Comparison of ENCODE assay signal across 21 cellular contexts in the genomic region with DNA sequence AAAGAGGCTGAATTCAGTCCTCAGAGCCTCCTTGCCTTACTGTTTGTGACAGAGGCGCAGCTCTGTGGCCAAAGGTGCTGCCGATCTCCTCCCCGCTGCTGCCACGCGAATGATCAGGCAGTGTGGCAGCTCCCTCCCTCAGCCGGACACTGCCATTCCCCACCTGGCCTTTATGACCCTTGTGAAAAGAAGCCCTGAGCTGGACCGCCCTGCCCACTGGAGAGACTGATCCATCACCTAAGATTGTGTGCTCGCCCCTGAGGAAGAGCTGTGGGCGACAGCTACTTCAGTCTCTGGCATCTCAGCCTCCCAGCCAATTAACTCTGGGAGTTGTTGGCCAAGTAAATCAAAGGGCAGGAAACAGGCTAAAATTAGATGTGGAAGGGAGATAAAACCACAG.
DNase-seq lines count a peak whose midpoint lies in the region; ATAC-seq, FAIRE-seq and TF ChIP-seq lines count a peak whose summit lies in the region.
"Had no signal": no experiment of that assay in that cellular context is flagged by ENCODE, and none has a peak within 500 bp of the region (broad histone marks: within the 10 kb centered on the region; RNA-seq: fewer than 3 reads in every experiment).

No MANE protein-coding gene starts in this region.

- H3K27me3 ChIP-seq in HepG2 (ENCODE audit: control insufficient read depth in 1 of 2, insufficient read depth in 2 of 2, low read length in 2 of 2) = no peaks in the 10 kb centered on the region; a peak in 1 of 5 replicates
- H3K27me3 ChIP-seq: body of pancreas had no signal

- intact Hi-C loops in activated naive CD4-positive, alpha-beta T cell treated with anti-CD3 and anti-CD28 coated beads for 36 hours (cut with micrococcal nuclease) = no loop called here
- intact Hi-C loops in HepG2 (cut with micrococcal nuclease; ENCODE audit: unreplicated experiment) = no loop called here

- POLR2A ChIA-PET in HepG2 (lab: Yijun Ruan, JAX) = no interaction called here

- BruUV-seq in HepG2 (replicated peaks; lab: Mats Ljungman, UMichigan) = no TSS peak

- in situ Hi-C loops in HepG2 (cut with HindIII; ENCODE audit: extremely low pct_ligation_motif_present, low pct_unique_long_range_greater_than_20kb) = no loop called here

- no peak for FAIRE-seq in HepG2 (lab: Jason Lieb, UNC)
- FAIRE-seq: HTR-8/SVneo had no signal

- TF ChIP-seq CTCF in neural crest cell (conservative IDR thresholded peaks at IDR 0.05) = no peak
- no peak for TF ChIP-seq CTCF in HepG2 (CRISPR knock-in tag; IDR thresholded peaks at IDR 0.05)

- WGBS in HepG2 (ENCODE audit: low lambda C conversion rate) = 67% methylated on average over 6 of the region's 9 CpGs

- H3K9me3 ChIP-seq in HepG2 (ENCODE audit: low read length) = no peaks in the 10 kb centered on the region
- H3K9me3 ChIP-seq: body of pancreas, Caco-2, suprapubic skin had no signal

- TF ChIP-seq POLR2A in HepG2 (IDR thresholded peaks at IDR 0.05; ENCODE audit: insufficient read depth in 1 of 2, low read depth in 2 of 2, low read length in 2 of 2) = no peak

- no peaks in the 10 kb centered on the region for H3K9me3 Mint-ChIP-seq in neural crest cell
- no peaks in the 10 kb centered on the region for H3K9me3 Mint-ChIP-seq in activated naive CD4-positive, alpha-beta T cell treated with anti-CD3 and anti-CD28 coated beads for 36 hours
- H3K9me3 Mint-ChIP-seq: memory B cell; natural killer cell treated with Interleukin-12 subunit alpha and Interleukin-12 subunit beta and Interleukin-15 and Interleukin-18, amount 100 ng/mL, for 72 hours had no signal

- no peaks in the 10 kb centered on the region for H3K4me1 ChIP-seq in HepG2 (ENCODE audit: insufficient read depth, low read length)
- H3K4me1 ChIP-seq: body of pancreas, Caco-2 had no signal

- H3K79me2 ChIP-seq in HepG2 (ENCODE audit: insufficient read depth, low read length) = no peaks in the 10 kb centered on the region

- H2AFZ ChIP-seq in HepG2 (ENCODE audit: low read length) = no peak overlapping the region

- DNase-seq in COLO829 (ENCODE audit: low spot score) = peak; percentile 35
- DNase-seq in NCI-H146 (lab: John Stamatoyannopoulos, UW) = peak; percentile 63
- peak; percentile 77 for DNase-seq in cerebellar cortex (ENCODE audit: low spot score)
- DNase-seq in neural crest cell (ENCODE audit: low read depth, low spot score) = no peak
- no peak for DNase-seq in stimulated activated naive CD8-positive, alpha-beta T cell treated with anti-CD3 and anti-CD28 coated beads, Interleukin-15, Interleukin-2, amounts not matched to agents 100 U/mL and 50 U/mL, for 24 hours
- DNase-seq in activated naive CD4-positive, alpha-beta T cell treated with anti-CD3 and anti-CD28 coated beads for 36 hours = no peak
- no peak for DNase-seq in HepG2 (ENCODE audit: low spot score)
- DNase-seq: body of pancreas, Caco-2, cortex of kidney, immature natural killer cell, NCI-H1417 treated with DMSO at 0.1 percent for 48 hours, NCI-H774, PC-3 had no signal

- H3K4me3 Mint-ChIP-seq in neural crest cell = no peak overlapping the region
- H3K4me3 Mint-ChIP-seq in activated naive CD4-positive, alpha-beta T cell treated with anti-CD3 and anti-CD28 coated beads for 36 hours = no peak overlapping the region
- H3K4me3 Mint-ChIP-seq: activated naive CD8-positive, alpha-beta T cell; immature natural killer cell; memory B cell; natural killer cell treated with Interleukin-12 subunit alpha and Interleukin-12 subunit beta and Interleukin-15 and Interleukin-18, amount 100 ng/mL, for 72 hours had no signal

- no peak for TF ChIP-seq EP300 in HepG2 (IDR thresholded peaks at IDR 0.05; ENCODE audit: low read depth in 2 of 2, low read length in 2 of 2)
- no peak for TF ChIP-seq EP300 in HepG2 (CRISPR knock-in tag; IDR thresholded peaks at IDR 0.05; ENCODE audit: borderline replicate concordance)

- no peak overlapping the region for H3K4me3 ChIP-seq in HepG2 (replicated peaks in 1 of 3; ENCODE audit: insufficient read depth in 1 of 3, low read depth in 2 of 3, low read length in 3 of 3)
- H3K4me3 ChIP-seq: body of pancreas, SK-N-MC, suprapubic skin had no signal

- peaks cover 51% of the 10 kb centered on the region for H3K4me1 Mint-ChIP-seq in neural crest cell
- H3K4me1 Mint-ChIP-seq in activated naive CD4-positive, alpha-beta T cell treated with anti-CD3 and anti-CD28 coated beads for 36 hours (ENCODE audit: low read depth) = no peaks in the 10 kb centered on the region
- H3K4me1 Mint-ChIP-seq: immature natural killer cell, memory B cell had no signal

- no peaks in the 10 kb centered on the region for H3K27me3 Mint-ChIP-seq in neural crest cell (ENCODE audit: low read depth)
- peaks cover 30% of the 10 kb centered on the region for H3K27me3 Mint-ChIP-seq in activated naive CD4-positive, alpha-beta T cell treated with anti-CD3 and anti-CD28 coated beads for 36 hours (ENCODE audit: low read depth)

- peak overlapping the region; percentile 76 for H3K27ac Mint-ChIP-seq in neural crest cell (ENCODE audit: unreplicated experiment)
- H3K27ac Mint-ChIP-seq in activated naive CD4-positive, alpha-beta T cell treated with anti-CD3 and anti-CD28 coated beads for 36 hours = no peak overlapping the region
- H3K27ac Mint-ChIP-seq: activated naive CD8-positive, alpha-beta T cell; immature natural killer cell; memory B cell; natural killer cell treated with Interleukin-12 subunit alpha and Interleukin-12 subunit beta and Interleukin-15 and Interleukin-18, amount 100 ng/mL, for 72 hours had no signal

- no peaks in the 10 kb centered on the region for H4K20me1 ChIP-seq in HepG2 (ENCODE audit: insufficient read depth, low read length)

- no peak overlapping the region for H3K9ac ChIP-seq in HepG2 (ENCODE audit: insufficient read depth, low read depth, low read length)

- CTCF ChIA-PET in activated naive CD4-positive, alpha-beta T cell treated with anti-CD3 and anti-CD28 coated beads for 36 hours (lab: Charles Lee) = no interaction called here
- CTCF ChIA-PET in HepG2 (lab: Yijun Ruan, JAX; ENCODE audit: low intra/inter-chr PET ratio, low total read pairs) = no interaction called here

- no peak for ATAC-seq in stimulated activated naive CD8-positive, alpha-beta T cell treated with anti-CD3 and anti-CD28 coated beads, Interleukin-15, Interleukin-2, amounts not matched to agents 100 U/mL and 50 U/mL, for 24 hours
- no peak for ATAC-seq in HepG2
- ATAC-seq: activated CD4-positive, CD25-positive, alpha-beta regulatory T cell treated with anti-CD3 and anti-CD28 coated beads, Interleukin-2, amount 50 U/mL, for 24 hours; body of pancreas; natural killer cell treated with Interleukin-12 subunit alpha and Interleukin-12 subunit beta and Interleukin-15 and Interleukin-18, amount 100 ng/mL, for 72 hours; PC-3 had no signal

- no peak for TF ChIP-seq RAD21 in HepG2 (CRISPR knock-in tag; IDR thresholded peaks at IDR 0.05)

- H3K36me3 ChIP-seq in HepG2 (replicated peaks in 1 of 2; ENCODE audit: control insufficient read depth in 1 of 2, insufficient read depth in 2 of 2, low read length in 2 of 2) = no peaks in the 10 kb centered on the region
- H3K36me3 ChIP-seq: suprapubic skin had no signal

- no peaks in the 10 kb centered on the region for H3K36me3 Mint-ChIP-seq in neural crest cell (ENCODE audit: low read depth)
- H3K36me3 Mint-ChIP-seq in activated naive CD4-positive, alpha-beta T cell treated with anti-CD3 and anti-CD28 coated beads for 36 hours (ENCODE audit: low read depth) = no peaks in the 10 kb centered on the region
- H3K36me3 Mint-ChIP-seq: activated naive CD8-positive, alpha-beta T cell; immature natural killer cell; memory B cell; natural killer cell treated with Interleukin-12 subunit alpha and Interleukin-12 subunit beta and Interleukin-15 and Interleukin-18, amount 100 ng/mL, for 72 hours had no signal

- H3K4me2 ChIP-seq in HepG2 (ENCODE audit: low read depth, low read length) = no peak overlapping the region

- H3K27ac ChIP-seq in HepG2 (ENCODE audit: extremely low read length, insufficient read depth, low read length) = no peak overlapping the region
- H3K27ac ChIP-seq: body of pancreas, SK-N-MC, suprapubic skin had no signal

TF ChIP-seq in HepG2, 621 proteins besides CTCF, POLR2A, EP300 and RAD21 (continues in another document):
- TF ChIP-seq, protein P1, sequence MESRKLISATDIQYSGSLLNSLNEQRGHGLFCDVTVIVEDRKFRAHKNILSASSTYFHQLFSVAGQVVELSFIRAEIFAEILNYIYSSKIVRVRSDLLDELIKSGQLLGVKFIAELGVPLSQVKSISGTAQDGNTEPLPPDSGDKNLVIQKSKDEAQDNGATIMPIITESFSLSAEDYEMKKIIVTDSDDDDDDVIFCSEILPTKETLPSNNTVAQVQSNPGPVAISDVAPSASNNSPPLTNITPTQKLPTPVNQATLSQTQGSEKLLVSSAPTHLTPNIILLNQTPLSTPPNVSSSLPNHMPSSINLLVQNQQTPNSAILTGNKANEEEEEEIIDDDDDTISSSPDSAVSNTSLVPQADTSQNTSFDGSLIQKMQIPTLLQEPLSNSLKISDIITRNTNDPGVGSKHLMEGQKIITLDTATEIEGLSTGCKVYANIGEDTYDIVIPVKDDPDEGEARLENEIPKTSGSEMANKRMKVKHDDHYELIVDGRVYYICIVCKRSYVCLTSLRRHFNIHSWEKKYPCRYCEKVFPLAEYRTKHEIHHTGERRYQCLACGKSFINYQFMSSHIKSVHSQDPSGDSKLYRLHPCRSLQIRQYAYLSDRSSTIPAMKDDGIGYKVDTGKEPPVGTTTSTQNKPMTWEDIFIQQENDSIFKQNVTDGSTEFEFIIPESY (CRISPR knock-in tag; IDR thresholded peaks at IDR 0.05) = no peak
- no peak for TF ChIP-seq ZNF430 (CRISPR knock-in tag; IDR thresholded peaks at IDR 0.05)
- no peak for TF ChIP-seq ZNF562 (CRISPR knock-in tag; IDR thresholded peaks at IDR 0.05; ENCODE audit: borderline replicate concordance)
- no peak for TF ChIP-seq FOXJ3 (CRISPR knock-in tag; IDR thresholded peaks at IDR 0.05; ENCODE audit: borderline replicate concordance)

Comparison
In these comparisons a context has a peak if more than half of its experiments do, and no peak if none do; other contexts are left out.
1. DNase-seq: peak in COLO829 (single experiment), NCI-H146 (single experiment) and cerebellar cortex (single experiment); none in neural crest cell (single experiment), stimulated activated naive CD8-positive, alpha-beta T cell treated with anti-CD3 and anti-CD28 coated beads, Interleukin-15, Interleukin-2, amounts not matched to agents 100 U/mL and 50 U/mL, for 24 hours (single experiment), activated naive CD4-positive, alpha-beta T cell treated with anti-CD3 and anti-CD28 coated beads for 36 hours (single experiment) and HepG2 (single experiment).